In genomic region chr2:30710016-30710415, GRCh38 we compare ENCODE assay signal across 24 cellular contexts.
"Had no signal": no experiment of that assay in that cellular context is flagged by ENCODE, and none has a peak within 500 bp of the region (broad histone marks: within the 10 kb centered on the region; RNA-seq: fewer than 3 reads in every experiment).

No MANE protein-coding gene starts in this region.

- ATAC-seq: foreskin keratinocyte; left lobe of liver; natural killer cell; psoas muscle; right lobe of liver; stimulated activated effector memory CD8-positive, alpha-beta T cell treated with anti-CD3 and anti-CD28 coated beads, Interleukin-12 subunit alpha, Interleukin-12 subunit beta, amount 100 ng/mL, for 72 hours; WTC11 had no signal

- H3K4me3 Mint-ChIP-seq: activated naive CD8-positive, alpha-beta T cell treated with anti-CD3 and anti-CD28 coated beads for 36 hours; immature natural killer cell; natural killer cell; stimulated activated effector memory CD8-positive, alpha-beta T cell treated with anti-CD3 and anti-CD28 coated beads, Interleukin-12 subunit alpha, Interleukin-12 subunit beta, amount 100 ng/mL, for 72 hours; T-helper 1 cell treated with Interleukin-12 subunit alpha and Interleukin-12 subunit beta and Interleukin-4 antibody, amounts not matched to agents 30 μg/mL and 1 μg/mL, for 36 hours; WTC11 had no signal

- H3K4me3 ChIP-seq: ovary, psoas muscle, right lobe of liver, skin epidermis, stomach, suprapubic skin, transverse colon had no signal

- H3K27me3 ChIP-seq: foreskin keratinocyte, ovary, right lobe of liver, stomach, suprapubic skin, transverse colon had no signal

- H3K36me3 Mint-ChIP-seq: activated naive CD8-positive, alpha-beta T cell treated with anti-CD3 and anti-CD28 coated beads for 36 hours; immature natural killer cell; natural killer cell; stimulated activated effector memory CD8-positive, alpha-beta T cell treated with anti-CD3 and anti-CD28 coated beads, Interleukin-12 subunit alpha, Interleukin-12 subunit beta, amount 100 ng/mL, for 72 hours had no signal

- DNase-seq: activated CD4-positive, alpha-beta T cell treated with anti-CD3 and anti-CD28 coated beads, Interleukin-2, amount 50 U/mL, for 4 hours; activated naive CD8-positive, alpha-beta T cell treated with anti-CD3 and anti-CD28 coated beads for 36 hours; activated T-cell treated with anti-CD3 and anti-CD28 coated beads for 4 hours; amniotic stem cell; cerebellar nuclear complex; effector CD4-positive, alpha-beta T cell; foreskin keratinocyte; immature natural killer cell; mammary epithelial cell; midbrain; natural killer cell; ovary; psoas muscle; stimulated activated CD4-positive, alpha-beta T cell treated with anti-CD3 and anti-CD28 coated beads, Interleukin-2, amount 100 ng/mL, for 24 hours; stomach; T1000; transverse colon had no signal

- H3K27me3 Mint-ChIP-seq: activated naive CD8-positive, alpha-beta T cell treated with anti-CD3 and anti-CD28 coated beads for 36 hours had no signal

- H3K4me1 ChIP-seq: foreskin keratinocyte, psoas muscle, right lobe of liver had no signal

- H3K36me3 ChIP-seq: ovary, right lobe of liver, stomach, suprapubic skin, transverse colon had no signal

- H3K9me3 ChIP-seq: ovary, psoas muscle, right lobe of liver, stomach, suprapubic skin, transverse colon had no signal

- H3K27ac ChIP-seq: foreskin keratinocyte, ovary, psoas muscle, right lobe of liver, skin epidermis, stomach, suprapubic skin, transverse colon had no signal

- H3K9me3 Mint-ChIP-seq: activated naive CD8-positive, alpha-beta T cell treated with anti-CD3 and anti-CD28 coated beads for 36 hours; immature natural killer cell; natural killer cell; stimulated activated effector memory CD8-positive, alpha-beta T cell treated with anti-CD3 and anti-CD28 coated beads, Interleukin-12 subunit alpha, Interleukin-12 subunit beta, amount 100 ng/mL, for 72 hours; T-helper 1 cell treated with Interleukin-12 subunit alpha and Interleukin-12 subunit beta and Interleukin-4 antibody, amounts not matched to agents 30 μg/mL and 1 μg/mL, for 36 hours had no signal

- H3K4me1 Mint-ChIP-seq: WTC11 had no signal

- H3K27ac Mint-ChIP-seq: activated naive CD8-positive, alpha-beta T cell treated with anti-CD3 and anti-CD28 coated beads for 36 hours; natural killer cell; stimulated activated effector memory CD8-positive, alpha-beta T cell treated with anti-CD3 and anti-CD28 coated beads, Interleukin-12 subunit alpha, Interleukin-12 subunit beta, amount 100 ng/mL, for 72 hours; T-helper 1 cell treated with Interleukin-12 subunit alpha and Interleukin-12 subunit beta and Interleukin-4 antibody, amounts not matched to agents 30 μg/mL and 1 μg/mL, for 36 hours; WTC11 had no signal
